In the genomic region with DNA sequence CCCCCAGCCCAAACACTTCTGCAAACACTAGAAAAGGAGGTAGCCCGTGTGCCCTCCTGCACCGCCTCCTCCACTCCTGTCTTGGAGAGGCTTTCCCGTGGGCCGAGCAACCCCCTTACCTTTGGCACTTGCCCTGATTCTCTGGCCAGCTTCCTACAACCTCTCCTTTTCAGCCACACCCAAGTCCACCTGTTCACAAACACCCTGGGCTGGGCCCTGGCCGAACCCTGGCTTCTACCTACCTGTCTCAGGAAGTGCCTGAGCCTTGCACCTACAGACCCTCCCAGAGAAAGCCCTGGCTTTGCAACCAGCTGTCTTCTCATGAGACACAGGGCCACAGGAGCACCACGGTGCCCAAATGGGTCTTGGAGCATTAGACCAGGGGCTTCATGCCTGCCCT, we compare ENCODE assay signal across 16 cellular contexts. TPM values are rescaled to one million over a fixed set of nuclear protein-coding genes. Genes with fewer than 3 reads are reported as not detected.
DNase-seq lines count a peak whose midpoint lies in the region; ATAC-seq and TF ChIP-seq lines count a peak whose summit lies in the region.
"Had no signal": no experiment of that assay in that cellular context is flagged by ENCODE, and none has a peak within 500 bp of the region (broad histone marks: within the 10 kb centered on the region; RNA-seq: fewer than 3 reads in every experiment).

No MANE protein-coding gene starts in this region.

- H3K27me3 Mint-ChIP-seq in activated B cell treated with CpG ODN at 0.5 μM for 24 hours = peaks cover 3% of the 10 kb centered on the region
- H3K27me3 Mint-ChIP-seq in immature natural killer cell (ENCODE audit: low read depth in 3 of 3) = peaks cover 3 to 5% (median 3%) of the 10 kb centered on the region in 3 donors

- H3K27ac ChIP-seq in cardiac muscle cell = peak overlapping the region; percentile 90
- no peak overlapping the region for H3K27ac ChIP-seq in right cardiac atrium (ENCODE audit: low read length)
- H3K27ac ChIP-seq in transverse colon = peak overlapping the region; percentile 49 to 94 (median 93)
- H3K27ac ChIP-seq: HL-60, neutrophil had no signal

- H3K9me3 Mint-ChIP-seq in activated B cell treated with CpG ODN at 0.5 μM for 24 hours (no peaks in the 10 kb centered on the region), immature natural killer cell (no peaks in the 10 kb centered on the region)

- in situ Hi-C loops in transverse colon (cut with MboI; ENCODE audit: low pct_ligation_motif_present in 1 of 4, low pct_unique_long_range_greater_than_20kb in 1 of 4, low sequenced_read_pairs in 3 of 4) = loop anchor here in 1 of 4 donors (10.0 kb wide), 1 partner anchor 66 kb away; a partner anchor contains a TSS

- TF ChIP-seq POLR2A in transverse colon (IDR thresholded peaks at IDR 0.05) = peak; percentile 12

- H3K9me3 ChIP-seq in cardiac muscle cell (ENCODE audit: low read depth) = no peaks in the 10 kb centered on the region
- no peaks in the 10 kb centered on the region for H3K9me3 ChIP-seq in right cardiac atrium (ENCODE audit: control insufficient read depth, low read length)
- H3K9me3 ChIP-seq in transverse colon = no peaks in the 10 kb centered on the region
- H3K9me3 ChIP-seq: neutrophil had no signal

- TF ChIP-seq EP300 in transverse colon (IDR thresholded peaks at IDR 0.05; ENCODE audit: low read depth) = no peak

- H3K27me3 ChIP-seq in cardiac muscle cell (no peaks in the 10 kb centered on the region), right cardiac atrium (ENCODE audit: control insufficient read depth, insufficient read depth) (no peaks in the 10 kb centered on the region), transverse colon (peaks cover 26% of the 10 kb centered on the region)

- H3K4me1 Mint-ChIP-seq in activated B cell treated with CpG ODN at 0.5 μM for 24 hours = peaks cover 20% of the 10 kb centered on the region
- H3K4me1 Mint-ChIP-seq in immature natural killer cell = peaks cover 8 to 21% of the 10 kb centered on the region in 2 donors

- ATAC-seq in right cardiac atrium = no peak
- no peak for ATAC-seq in activated B cell treated with CpG ODN at 0.5 μM for 24 hours (ENCODE audit: low read depth)
- no peak for ATAC-seq in GM21528 (IDR thresholded peaks at IDR 0.05; ENCODE audit: low FRiP score, unreplicated experiment)

- WGBS in right cardiac atrium = 82% methylated on average over 6 of the region's 6 CpGs
- WGBS in transverse colon (ENCODE audit: low coverage in 1 of 2), 2 donors = 63% methylated on average over 6 of the region's 6 CpGs; no CpG with 5 or more reads in 1 of the 2 donors

- TF ChIP-seq CTCF in cardiac muscle cell (IDR thresholded peaks at IDR 0.05; ENCODE audit: low read depth, low read length) (no peak), activated B cell treated with CpG ODN at 0.5 μM for 24 hours (IDR thresholded peaks at IDR 0.05) (no peak), transverse colon (IDR thresholded peaks at IDR 0.05) (no peak)

- DNase-seq in cardiac muscle cell (ENCODE audit: low read depth in 1 of 2, low spot score in 1 of 2) (no peak), right cardiac atrium (no peak), activated B cell treated with CpG ODN at 0.5 μM for 24 hours (no peak), immature natural killer cell (no peak), transverse colon (peak; percentile 77), NCI-H226 (no peak)
- DNase-seq in effector CD8-positive, alpha-beta T cell (lab: John Stamatoyannopoulos, UW) = no peak
- DNase-seq: activated CD4-positive, CD25-positive, alpha-beta regulatory T cell; activated naive CD4-positive, alpha-beta T cell treated with anti-CD3 and anti-CD28 coated beads, Interleukin-2, amount 50 U/mL, for 16 hours; cortex of kidney; foreskin fibroblast; GDM1; NCI-H510A treated with DMSO at 0.1 percent for 48 hours had no signal

- peaks cover 3% of the 10 kb centered on the region for H3K36me3 Mint-ChIP-seq in activated B cell treated with CpG ODN at 0.5 μM for 24 hours (ENCODE audit: low read depth)
- no peaks in the 10 kb centered on the region for H3K36me3 Mint-ChIP-seq in immature natural killer cell

- POLR2A ChIA-PET in activated B cell treated with CpG ODN at 0.5 μM for 24 hours (lab: Charles Lee) = interaction anchor here (4.2 kb wide), 1 partner anchor 29 kb away, joined by 34 read pairs; a partner anchor contains a TSS

- intact Hi-C loops in right cardiac atrium (cut with DNase I) = loop anchor here in 2 of 4 donors (10.0 kb wide), 2 partner anchors 66 to 336 kb away; a partner anchor contains a TSS
- intact Hi-C loops in activated B cell treated with CpG ODN at 0.5 μM for 24 hours (cut with micrococcal nuclease) = no loop called here
- intact Hi-C loops in transverse colon (cut with DNase I; ENCODE audit: low total_unique reads) = no loop called here

- H3K4me3 ChIP-seq in cardiac muscle cell (no peak overlapping the region), right cardiac atrium (ENCODE audit: low read length) (no peak overlapping the region), transverse colon (no peak overlapping the region)

- CTCF ChIA-PET in activated B cell treated with CpG ODN at 0.5 μM for 24 hours (lab: Charles Lee) = no interaction called here

- H3K4me3 Mint-ChIP-seq in activated B cell treated with CpG ODN at 0.5 μM for 24 hours (peak overlapping the region; percentile 46), immature natural killer cell (peak overlapping the region; percentile 54 to 88 (median 82))

- H3K27ac Mint-ChIP-seq in activated B cell treated with CpG ODN at 0.5 μM for 24 hours (no peak overlapping the region), immature natural killer cell (peak overlapping the region in 2 of 6 donors; percentile 45 to 83)

- H3K36me3 ChIP-seq in cardiac muscle cell (no peaks in the 10 kb centered on the region), transverse colon (no peaks in the 10 kb centered on the region)
- H3K36me3 ChIP-seq: neutrophil had no signal

- H3K4me1 ChIP-seq in cardiac muscle cell (ENCODE audit: low read depth) = peaks cover 23% of the 10 kb centered on the region
- peaks cover 5% of the 10 kb centered on the region for H3K4me1 ChIP-seq in right cardiac atrium (ENCODE audit: control insufficient read depth, insufficient read depth, low read length)
- H3K4me1 ChIP-seq in transverse colon = peaks cover 30 to 61% (median 54%) of the 10 kb centered on the region in 4 donors

RNA-seq across cellular contexts. Expression of a gene that starts 2.0 kb away (rescaled TPM):
- 55.1 and 62.5 TPM in 2 replicates for total RNA-seq in cardiac muscle cell
- 72.4 and 82.6 TPM in 2 replicates for polyA plus RNA-seq in cardiac muscle cell
- 10 to 100 TPM; 25.7 to 38.8 (median 33.2) TPM for total RNA-seq in right cardiac atrium
- polyA plus RNA-seq in right cardiac atrium = 37.6 TPM
- total RNA-seq in activated B cell treated with CpG ODN at 0.5 μM for 24 hours = 58.0 and 67.4 TPM in 2 replicates
- 100 to 1,000 TPM in 1 of 3 donors, 10 to 100 TPM in 2; 71.7 to 110 (median 94.1) TPM for polyA plus RNA-seq in immature natural killer cell
- total RNA-seq in transverse colon = 10 to 100 TPM; 19.7 to 53.0 (median 38.2) TPM

RNA-seq across cellular contexts. Expression of a gene that starts 4.0 kb away (rescaled TPM):
- total RNA-seq in cardiac muscle cell = 93.9 and 186 TPM in 2 replicates
- polyA plus RNA-seq in cardiac muscle cell = 299 and 330 TPM in 2 replicates
- 10 to 100 TPM; 65.2 to 75.0 (median 69.4) TPM for total RNA-seq in right cardiac atrium
- 68.2 TPM for polyA plus RNA-seq in right cardiac atrium
- total RNA-seq in activated B cell treated with CpG ODN at 0.5 μM for 24 hours = 5.0 and 6.7 TPM in 2 replicates
- polyA plus RNA-seq in immature natural killer cell = 10 to 100 TPM; 29.6 to 61.7 (median 45.4) TPM
- total RNA-seq in transverse colon = 10 to 100 TPM in 3 of 4 donors, 1 to 10 TPM in 1; 4.9 to 47.2 (median 35.2) TPM

RNA-seq across cellular contexts. Expression of a gene that starts 7.3 kb away (rescaled TPM):
- 9.7 and 16.5 TPM in 2 replicates for total RNA-seq in cardiac muscle cell
- 3.6 and 4.2 TPM in 2 replicates for polyA plus RNA-seq in cardiac muscle cell
- total RNA-seq in right cardiac atrium = under 1 TPM in 3 of 4 donors, not detected in 1; 0.36 to 0.97 (median 0.40) TPM
- polyA plus RNA-seq in right cardiac atrium = 0.48 TPM
- total RNA-seq in activated B cell treated with CpG ODN at 0.5 μM for 24 hours = 4.8 and 7.8 TPM in 2 replicates
- polyA plus RNA-seq in immature natural killer cell = 1 to 10 TPM in 2 of 3 donors, under 1 TPM in 1; 0.34 to 1.7 (median 1.4) TPM
- 10 to 100 TPM in 1 of 4 donors, 1 to 10 TPM in 1, under 1 TPM in 2; 0.40 to 24.3 (median 0.98) TPM for total RNA-seq in transverse colon

RNA-seq across cellular contexts. Expression of a gene that starts 8.0 kb away (rescaled TPM):
- total RNA-seq in cardiac muscle cell (31.6 and 47.5 TPM in 2 replicates), right cardiac atrium (10 to 100 TPM in 3 of 4 donors, 1 to 10 TPM in 1; 7.5 to 15.3 (median 12.0) TPM), activated B cell treated with CpG ODN at 0.5 μM for 24 hours (10.8 and 10.9 TPM in 2 replicates), transverse colon (10 to 100 TPM in 1 of 4 donors, 1 to 10 TPM in 3; 1.2 to 12.3 (median 5.5) TPM)
- polyA plus RNA-seq in cardiac muscle cell (27.7 and 37.0 TPM in 2 replicates), right cardiac atrium (21.0 TPM), immature natural killer cell (10 to 100 TPM in 1 of 3 donors, 1 to 10 TPM in 2; 6.4 to 12.0 (median 9.1) TPM)

RNA-seq across cellular contexts. Expression of a gene that starts 13.3 kb away (rescaled TPM):
- total RNA-seq in cardiac muscle cell (0.12 and 0.74 TPM in 2 replicates), right cardiac atrium (under 1 TPM; 0.19 to 0.38 (median 0.28) TPM), activated B cell treated with CpG ODN at 0.5 μM for 24 hours (0.75 and 0.88 TPM in 2 replicates), transverse colon (1 to 10 TPM in 2 of 4 donors, under 1 TPM in 1, not detected in 1; 0.60 to 3.5 (median 1.6) TPM)
- polyA plus RNA-seq in cardiac muscle cell (0.59 and 1.4 TPM in 2 replicates), right cardiac atrium (0.34 TPM), immature natural killer cell (under 1 TPM in 1 of 3 donors, not detected in 2; 0.20 TPM)
